In genomic region chr10:78868861-78869260, GRCh38 we compare ENCODE assay signal across 21 cellular contexts.
"Had no signal": no experiment of that assay in that cellular context is flagged by ENCODE, and none has a peak within 500 bp of the region (broad histone marks: within the 10 kb centered on the region; RNA-seq: fewer than 3 reads in every experiment).

No MANE protein-coding gene starts in this region.

- H3K4me3 ChIP-seq: lower lobe of right lung, skin epidermis, stomach, suprapubic skin, transverse colon had no signal

- H3K4me1 ChIP-seq: lower lobe of right lung, parathyroid adenoma, transverse colon had no signal

- H3K9ac ChIP-seq: parathyroid adenoma had no signal

- H3K79me2 ChIP-seq: parathyroid adenoma had no signal

- H3K27ac ChIP-seq: lower lobe of right lung, parathyroid adenoma, skin epidermis, stomach, suprapubic skin, transverse colon had no signal

- H3K36me3 ChIP-seq: lower lobe of right lung, stomach, suprapubic skin, transverse colon had no signal

- DNase-seq: activated CD4-positive, alpha-beta T cell treated with anti-CD3 and anti-CD28 coated beads, Interleukin-2, amount 50 U/mL, for 1 hour; activated naive CD4-positive, alpha-beta T cell treated with Interleukin-2 at 50 U/mL for 16 hours; activated naive CD8-positive, alpha-beta T cell treated with anti-CD3 and anti-CD28 coated beads for 36 hours; activated T-cell treated with anti-CD3 and anti-CD28 coated beads, Interleukin-2, amount 50 U/mL, for 48 hours; amniotic stem cell; cerebellar nuclear complex; effector CD4-positive, alpha-beta T cell; erythroblast; foreskin melanocyte; lower lobe of right lung; midbrain; right cardiac atrium; stimulated activated CD4-positive, alpha-beta T cell treated with anti-CD3 and anti-CD28 coated beads, Interleukin-1b, Interleukin-23, amount 100 ng/mL, for 48 hours; stomach; T-helper 1 cell; transverse colon had no signal

- H2AFZ ChIP-seq: parathyroid adenoma had no signal

- H3K27me3 ChIP-seq: stomach, suprapubic skin, transverse colon had no signal

- H3K9me3 ChIP-seq: lower lobe of right lung, stomach, suprapubic skin, transverse colon had no signal

- ATAC-seq: left lobe of liver; lower lobe of right lung; right cardiac atrium; stimulated activated effector memory CD8-positive, alpha-beta T cell treated with anti-CD3 and anti-CD28 coated beads, Interleukin-12 subunit alpha, Interleukin-12 subunit beta, amount 100 ng/mL, for 72 hours had no signal
